In genomic region chr6:159520002-159520401, GRCh38 we compare ENCODE assay signal across 9 cellular contexts.
"Had no signal": no experiment of that assay in that cellular context is flagged by ENCODE, and none has a peak within 500 bp of the region (broad histone marks: within the 10 kb centered on the region; RNA-seq: fewer than 3 reads in every experiment).

No MANE protein-coding gene starts in this region.

- H3K9me3 ChIP-seq: HAP-1 had no signal

- DNase-seq: GM23248, GOT3, H7, HFFc6, KG1 had no signal

- H3K36me3 ChIP-seq: HAP-1 had no signal

- H3K27ac ChIP-seq: GM23248 had no signal

- H3K4me3 ChIP-seq: GM23248, HAP-1 had no signal

- H2AFZ ChIP-seq: GM23248 had no signal

- FAIRE-seq: HepG2, HTR-8/SVneo had no signal

- ATAC-seq: HCT116, HepG2 had no signal

- H3K9ac ChIP-seq: GM23248 had no signal

- H3K4me1 ChIP-seq: HAP-1 had no signal
